In genomic region chrX:6821730-6822129, GRCh38 we compare ENCODE assay signal across 26 cellular contexts.
DNase-seq lines count a peak whose midpoint lies in the region; ATAC-seq and FAIRE-seq lines count a peak whose summit lies in the region.
"Had no signal": no experiment of that assay in that cellular context is flagged by ENCODE, and none has a peak within 500 bp of the region (broad histone marks: within the 10 kb centered on the region; RNA-seq: fewer than 3 reads in every experiment).

No MANE protein-coding gene starts in this region.

- H3K27ac Mint-ChIP-seq in activated CD8-positive, alpha-beta memory T cell treated with anti-CD3 and anti-CD28 coated beads, Interleukin-2, amount 10 ng/mL, durations not matched to agents 7 days and 5 days = no peak overlapping the region
- H3K27ac Mint-ChIP-seq: CD14-positive monocyte; CD4-positive, alpha-beta T cell; CD8-positive, alpha-beta memory T cell had no signal

- no peaks in the 10 kb centered on the region for H3K9me3 Mint-ChIP-seq in activated CD8-positive, alpha-beta memory T cell treated with anti-CD3 and anti-CD28 coated beads, Interleukin-2, amount 10 ng/mL, durations not matched to agents 7 days and 5 days (ENCODE audit: low read depth)
- H3K9me3 Mint-ChIP-seq: CD4-positive, alpha-beta T cell had no signal

- H3K27me3 Mint-ChIP-seq in activated CD8-positive, alpha-beta memory T cell treated with anti-CD3 and anti-CD28 coated beads, Interleukin-2, amount 10 ng/mL, durations not matched to agents 7 days and 5 days = no peaks in the 10 kb centered on the region
- H3K27me3 Mint-ChIP-seq: CD4-positive, alpha-beta T cell; CD8-positive, alpha-beta memory T cell had no signal

- H3K4me3 Mint-ChIP-seq in activated CD8-positive, alpha-beta memory T cell treated with anti-CD3 and anti-CD28 coated beads, Interleukin-2, amount 10 ng/mL, durations not matched to agents 7 days and 5 days = no peak overlapping the region
- H3K4me3 Mint-ChIP-seq: CD14-positive monocyte; CD4-positive, alpha-beta T cell; CD8-positive, alpha-beta memory T cell had no signal

- ATAC-seq in GM18909 (IDR thresholded peaks at IDR 0.05; ENCODE audit: poor library complexity, unreplicated experiment) = no peak
- ATAC-seq in activated CD8-positive, alpha-beta memory T cell treated with anti-CD3 and anti-CD28 coated beads, Interleukin-2, amount 10 ng/mL, durations not matched to agents 7 days and 5 days = no peak
- ATAC-seq: A549 had no signal

- no peaks in the 10 kb centered on the region for H3K4me1 Mint-ChIP-seq in activated CD8-positive, alpha-beta memory T cell treated with anti-CD3 and anti-CD28 coated beads, Interleukin-2, amount 10 ng/mL, durations not matched to agents 7 days and 5 days
- H3K4me1 Mint-ChIP-seq: CD14-positive monocyte; CD8-positive, alpha-beta memory T cell had no signal

- FAIRE-seq in GM19239 (lab: Jason Lieb, UNC) = peak; percentile 26
- FAIRE-seq: A549, GM12891, GM18507, H1 had no signal

- CTCF ChIA-PET in activated CD8-positive, alpha-beta memory T cell treated with anti-CD3 and anti-CD28 coated beads, Interleukin-2, amount 10 ng/mL, durations not matched to agents 7 days and 5 days (lab: Charles Lee) = no interaction called here

- DNase-seq in NCI-H146 (lab: John Stamatoyannopoulos, UW) (peak; percentile 2), NCI-H146 treated with DMSO at 0.1 percent for 48 hours (lab: John Stamatoyannopoulos, UW; ENCODE audit: unreplicated experiment) (no peak), GM19239 (ENCODE audit: insufficient read length, low spot score) (no peak), NCI-H748 treated with DMSO at 0.1 percent for 48 hours (lab: John Stamatoyannopoulos, UW) (peak; percentile 14), kidney glomerular epithelial cell (lab: John Stamatoyannopoulos, UW) (no peak)
- no peak for DNase-seq in activated CD8-positive, alpha-beta memory T cell treated with anti-CD3 and anti-CD28 coated beads, Interleukin-2, amount 10 ng/mL, durations not matched to agents 7 days and 5 days
- DNase-seq: 8988T; ACHN; AML-193; BE2C; Calu3; CD4-positive, alpha-beta T cell; CD8-positive, alpha-beta memory T cell; COR-L47; DMS79; EL; GF-D8; GM23248; H7; HCEC 1CT had no signal

- no peaks in the 10 kb centered on the region for H3K36me3 Mint-ChIP-seq in activated CD8-positive, alpha-beta memory T cell treated with anti-CD3 and anti-CD28 coated beads, Interleukin-2, amount 10 ng/mL, durations not matched to agents 7 days and 5 days
- H3K36me3 Mint-ChIP-seq: CD14-positive monocyte; CD8-positive, alpha-beta memory T cell had no signal

Comparison
In these comparisons a context has a peak if more than half of its experiments do, and no peak if none do; other contexts are left out.
1. DNase-seq: peak in NCI-H146 (single experiment) and NCI-H748 treated with DMSO at 0.1 percent for 48 hours (single experiment); none in NCI-H146 treated with DMSO at 0.1 percent for 48 hours (single experiment), GM19239 (single experiment), kidney glomerular epithelial cell (single experiment) and activated CD8-positive, alpha-beta memory T cell treated with anti-CD3 and anti-CD28 coated beads, Interleukin-2, amount 10 ng/mL, durations not matched to agents 7 days and 5 days (single experiment).